12 cellular contexts compared by ENCODE assay signal in the genomic region with DNA sequence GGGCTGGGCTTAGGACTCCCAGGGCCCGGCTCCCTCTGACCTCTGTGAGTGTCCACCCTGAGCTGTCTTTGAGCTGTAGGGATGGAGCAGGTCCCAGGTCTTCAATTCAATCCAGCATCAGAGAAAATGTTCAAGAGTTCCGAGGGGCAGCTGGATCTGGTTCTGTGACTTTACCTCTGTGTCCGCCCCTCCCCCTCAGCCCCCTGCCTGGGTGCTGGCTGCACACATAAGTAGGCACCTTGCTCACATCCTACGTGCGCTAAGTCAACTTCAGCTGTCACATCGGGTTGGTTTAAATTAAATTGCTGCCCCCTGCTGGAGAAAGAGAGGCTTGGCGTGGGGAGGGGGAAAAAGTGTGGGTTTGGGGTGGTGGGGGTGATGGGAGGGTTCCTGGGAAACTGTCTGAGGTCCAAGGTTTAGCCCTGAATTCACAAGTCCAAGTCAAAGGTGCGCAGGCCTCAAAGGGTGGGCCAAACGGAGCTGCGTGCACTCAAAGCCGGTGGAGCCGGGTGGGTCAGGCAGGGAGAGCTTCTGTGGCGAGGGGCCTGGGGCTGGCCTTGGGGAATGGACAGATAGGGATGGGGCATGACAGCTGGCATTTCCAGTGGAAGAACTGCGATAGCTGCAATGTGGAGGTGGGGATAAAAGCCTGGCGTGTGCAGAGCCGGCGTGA. TPM values are rescaled to one million over a fixed set of nuclear protein-coding genes. Genes with fewer than 3 reads are reported as not detected.
DNase-seq lines count a peak whose midpoint lies in the region; ATAC-seq, FAIRE-seq and TF ChIP-seq lines count a peak whose summit lies in the region.
"Had no signal": no experiment of that assay in that cellular context is flagged by ENCODE, and none has a peak within 500 bp of the region (broad histone marks: within the 10 kb centered on the region; RNA-seq: fewer than 3 reads in every experiment).

No MANE protein-coding gene starts in this region.

- ATAC-seq in naive thymus-derived CD8-positive, alpha-beta T cell = no peak

- TF ChIP-seq POLR2A in tibial nerve (IDR thresholded peaks at IDR 0.05) (no peak), GM12891 (IDR thresholded peaks at IDR 0.05; ENCODE audit: low read depth, low read length) (no peak)

- TF ChIP-seq CTCF in left ventricle myocardium inferior (IDR thresholded peaks at IDR 0.05; ENCODE audit: borderline replicate concordance) (peak; percentile 57), RWPE1 (conservative IDR thresholded peaks at IDR 0.05; ENCODE audit: low read depth) (peak; percentile 66), glutamatergic neuron (IDR thresholded peaks at IDR 0.05; ENCODE audit: partially characterized antibody, unreplicated experiment) (peak; percentile 82), tibial nerve (IDR thresholded peaks at IDR 0.05) (peak; percentile 19 to 49 (median 31))

- POLR2A ChIA-PET in RWPE1 (lab: Yijun Ruan, JAX; ENCODE audit: low non-redundant PET) = no interaction called here
- POLR2A ChIA-PET in naive thymus-derived CD8-positive, alpha-beta T cell (lab: Charles Lee) = no interaction called here

- H3K4me1 Mint-ChIP-seq in glutamatergic neuron (ENCODE audit: low read depth, unreplicated experiment) = peaks cover 2% of the 10 kb centered on the region
- peaks cover 3 to 8% (median 4%) of the 10 kb centered on the region in 4 donors for H3K4me1 Mint-ChIP-seq in naive thymus-derived CD8-positive, alpha-beta T cell

- H3K27ac Mint-ChIP-seq in glutamatergic neuron (ENCODE audit: unreplicated experiment) = no peak overlapping the region
- H3K27ac Mint-ChIP-seq in naive thymus-derived CD8-positive, alpha-beta T cell = no peak overlapping the region

- no peak for FAIRE-seq in GM12891 (lab: Jason Lieb, UNC)
- FAIRE-seq: G401.6 had no signal

- H3K36me3 ChIP-seq in left ventricle myocardium inferior (no peaks in the 10 kb centered on the region), tibial nerve (no peaks in the 10 kb centered on the region)

- H3K27ac ChIP-seq in left ventricle myocardium inferior (replicated peaks) (no peak overlapping the region), RWPE1 (no peak overlapping the region), tibial nerve (no peak overlapping the region)

- intact Hi-C loops in left ventricle myocardium inferior (cut with micrococcal nuclease) = no loop called here
- intact Hi-C loops in cardiac septum (cut with DNase I) = no loop called here

- H3K4me1 ChIP-seq in left ventricle myocardium inferior (no peaks in the 10 kb centered on the region), tibial nerve (no peaks in the 10 kb centered on the region)

- H3K4me3 ChIP-seq in left ventricle myocardium inferior = no peak overlapping the region
- H3K4me3 ChIP-seq in tibial nerve = no peak overlapping the region

- no peak overlapping the region for H3K4me3 Mint-ChIP-seq in glutamatergic neuron (ENCODE audit: unreplicated experiment)
- H3K4me3 Mint-ChIP-seq in naive thymus-derived CD8-positive, alpha-beta T cell = no peak overlapping the region

- H3K9me3 Mint-ChIP-seq in glutamatergic neuron (ENCODE audit: unreplicated experiment) = peaks cover 2% of the 10 kb centered on the region
- H3K9me3 Mint-ChIP-seq in naive thymus-derived CD8-positive, alpha-beta T cell = no peaks in the 10 kb centered on the region

- H3K9me3 ChIP-seq in left ventricle myocardium inferior (replicated peaks) = no peaks in the 10 kb centered on the region
- no peaks in the 10 kb centered on the region for H3K9me3 ChIP-seq in tibial nerve

- no peak for TF ChIP-seq EP300 in tibial nerve (IDR thresholded peaks at IDR 0.05)

- H3K36me3 Mint-ChIP-seq in glutamatergic neuron (ENCODE audit: unreplicated experiment) = no peaks in the 10 kb centered on the region
- no peaks in the 10 kb centered on the region for H3K36me3 Mint-ChIP-seq in naive thymus-derived CD8-positive, alpha-beta T cell

- DNase-seq in left ventricle myocardium inferior (no peak), cardiac septum (ENCODE audit: low spot score) (no peak), RWPE1 (ENCODE audit: low spot score) (no peak), glutamatergic neuron (no peak), tibial nerve (ENCODE audit: low spot score in 2 of 2) (no peak), SKM-1 (lab: John Stamatoyannopoulos, UW; ENCODE audit: unreplicated experiment) (no peak), GM12891 (ENCODE audit: insufficient read length, low spot score) (no peak)
- DNase-seq in naive thymus-derived CD8-positive, alpha-beta T cell = no peak

- 50 to 56% methylated on average over 15 to 17 of the region's 17 CpGs for WGBS in tibial nerve, 2 donors

- CTCF ChIA-PET in RWPE1 (lab: Yijun Ruan, JAX) = interaction anchor here (0.6 to 6.7 kb wide), 17 partner anchors 9 to 676 kb away, joined by 3 to 87 read pairs (median 5); no protein-coding TSS in a partner anchor

- H3K27me3 ChIP-seq in left ventricle myocardium inferior (ENCODE audit: low read depth) (peaks cover 86% of the 10 kb centered on the region), tibial nerve (no peaks in the 10 kb centered on the region)

- H3K27me3 Mint-ChIP-seq in glutamatergic neuron (ENCODE audit: unreplicated experiment) = peaks cover 10% of the 10 kb centered on the region
- peaks cover 0 to 18% (median 2%) of the 10 kb centered on the region in 5 donors for H3K27me3 Mint-ChIP-seq in naive thymus-derived CD8-positive, alpha-beta T cell

TF ChIP-seq in GM12891, 5 proteins besides CTCF, POLR2A, EP300 and RAD21:
- TF ChIP-seq TAF1 (IDR thresholded peaks at IDR 0.05; ENCODE audit: low read depth, low read length) (no peak), POU2F2 (IDR thresholded peaks at IDR 0.05; ENCODE audit: low read depth, low read length) (no peak), POLR2AphosphoS5 (IDR thresholded peaks at IDR 0.05; ENCODE audit: low read depth, low read length) (no peak), PAX5 (IDR thresholded peaks at IDR 0.05; ENCODE audit: insufficient read depth, low read length, severe bottlenecking) (no peak)

RNA-seq across cellular contexts. Expression of a gene that starts 3.0 kb away (rescaled TPM):
- total RNA-seq in left ventricle myocardium inferior (not detected), cardiac septum (not detected), glutamatergic neuron (ENCODE audit: unreplicated experiment) (not detected), tibial nerve (not detected)
- total RNA-seq in naive thymus-derived CD8-positive, alpha-beta T cell = not detected
- not detected for polyA plus RNA-seq in naive thymus-derived CD8-positive, alpha-beta T cell
- 0.12 TPM for polyA plus RNA-seq in GM12891 (2012; ENCODE audit: low read depth, missing spikeins)
- total RNA-seq: dermis microvascular lymphatic vessel endothelial cell; skeletal muscle tissue; T-helper 1 cell treated with Interleukin-12 subunit alpha and Interleukin-12 subunit beta and Interleukin-4 antibody, amounts not matched to agents 30 ng/mL and 1 ng/mL, for 36 hours had no signal

RNA-seq across cellular contexts. Expression of a gene that starts 11.0 kb away (rescaled TPM):
- total RNA-seq in left ventricle myocardium inferior = 0.14 TPM
- total RNA-seq in cardiac septum = 0.08 TPM
- not detected for total RNA-seq in glutamatergic neuron (ENCODE audit: unreplicated experiment)
- total RNA-seq in tibial nerve = under 1 TPM in 2 of 4 donors, not detected in 2; 0.21 to 0.22 TPM
- total RNA-seq in naive thymus-derived CD8-positive, alpha-beta T cell = not detected
- not detected for polyA plus RNA-seq in naive thymus-derived CD8-positive, alpha-beta T cell
- polyA plus RNA-seq in GM12891 (2012; ENCODE audit: low read depth, missing spikeins) = not detected

RNA-seq across cellular contexts. Expression of a gene that starts 12.3 kb away (rescaled TPM):
- total RNA-seq in left ventricle myocardium inferior (not detected), cardiac septum (not detected), glutamatergic neuron (ENCODE audit: unreplicated experiment) (not detected), tibial nerve (not detected)
- not detected for total RNA-seq in naive thymus-derived CD8-positive, alpha-beta T cell
- not detected for polyA plus RNA-seq in naive thymus-derived CD8-positive, alpha-beta T cell
- polyA plus RNA-seq in GM12891 (2012; ENCODE audit: low read depth, missing spikeins) = not detected
- total RNA-seq: dermis microvascular lymphatic vessel endothelial cell; skeletal muscle tissue; T-helper 1 cell treated with Interleukin-12 subunit alpha and Interleukin-12 subunit beta and Interleukin-4 antibody, amounts not matched to agents 30 ng/mL and 1 ng/mL, for 36 hours had no signal

Comparison
In these comparisons a context has a peak if more than half of its experiments do, and no peak if none do; other contexts are left out.
1. CTCF ChIP-seq: peak in every context shown above with its lines; median percentile 82 in glutamatergic neuron; 66 in RWPE1; 57 in left ventricle myocardium inferior; 31 in tibial nerve.